In genomic region chr12:122889658-122890561, GRCh38 we compare ENCODE assay signal across 8 cellular contexts. TPM values are rescaled to one million over a fixed set of nuclear protein-coding genes. Genes with fewer than 3 reads are reported as not detected.
A peak's percentile ranks its signal among the peaks of the same experiment; 100 is the strongest.
DNase-seq lines count a peak whose midpoint lies in the region; ATAC-seq, FAIRE-seq and TF ChIP-seq lines count a peak whose summit lies in the region.

No MANE protein-coding gene starts in this region.

- H3K27ac Mint-ChIP-seq in activated naive CD4-positive, alpha-beta T cell treated with anti-CD3 and anti-CD28 coated beads, Interleukin-2, amount 10 ng/mL, durations not matched to agents 7 days and 5 days, result peak overlapping the region; percentile 81
- H3K27ac Mint-ChIP-seq in activated B cell treated with CpG ODN at 0.5 μM for 24 hours, result peak overlapping the region; percentile 96

- 77% methylated on average over 13 to 19 of the region's 19 CpGs for WGBS in transverse colon (ENCODE audit: low coverage in 1 of 2), 2 donors

- H3K27ac ChIP-seq in keratinocyte (ENCODE audit: control insufficient read depth, insufficient read depth, low read length) (peak overlapping the region; percentile 99), transverse colon (peak overlapping the region; percentile 93 to 98 (median 95))

- H3K36me3 ChIP-seq in keratinocyte (ENCODE audit: control insufficient read depth in 2 of 2, extremely low read depth in 1 of 2, insufficient read depth in 2 of 2, low read length in 2 of 2) (peaks cover 0 to 13% of the 10 kb centered on the region in 2 experiments), transverse colon (no peaks in the 10 kb centered on the region)

- H3K4me1 Mint-ChIP-seq in activated naive CD4-positive, alpha-beta T cell treated with anti-CD3 and anti-CD28 coated beads, Interleukin-2, amount 10 ng/mL, durations not matched to agents 7 days and 5 days, result peaks cover 80% of the 10 kb centered on the region
- H3K4me1 Mint-ChIP-seq in activated B cell treated with CpG ODN at 0.5 μM for 24 hours, result peaks cover 93% of the 10 kb centered on the region

- TF ChIP-seq EP300 in transverse colon (IDR thresholded peaks at IDR 0.05; ENCODE audit: low read depth), result no peak

- peaks cover 6% of the 10 kb centered on the region for H3K27me3 Mint-ChIP-seq in activated naive CD4-positive, alpha-beta T cell treated with anti-CD3 and anti-CD28 coated beads, Interleukin-2, amount 10 ng/mL, durations not matched to agents 7 days and 5 days
- H3K27me3 Mint-ChIP-seq in activated B cell treated with CpG ODN at 0.5 μM for 24 hours, result no peaks in the 10 kb centered on the region

- intact Hi-C loops in activated B cell treated with CpG ODN at 0.5 μM for 24 hours (cut with micrococcal nuclease) (loop anchor here (1.0 to 10.0 kb wide), 3 partner anchors 9 to 485 kb away; partner anchors contain the start of genes MPHOSPH9 and MTRFR), transverse colon (cut with DNase I; ENCODE audit: low total_unique reads) (loop anchor here (5.0 kb wide), 1 partner anchor 283 kb away; no protein-coding TSS in a partner anchor)

- DNase-seq in activated naive CD4-positive, alpha-beta T cell treated with anti-CD3 and anti-CD28 coated beads, Interleukin-2, amount 10 ng/mL, durations not matched to agents 7 days and 5 days, result no peak
- DNase-seq in activated naive CD4-positive, alpha-beta T cell treated with anti-CD3 and anti-CD28 coated beads, Interleukin-2, amount 50 U/mL, for 16 hours, result no peak
- DNase-seq in activated B cell treated with CpG ODN at 0.5 μM for 24 hours, result no peak
- DNase-seq in keratinocyte (ENCODE audit: low read depth, low spot score), result no peak
- no peak for DNase-seq in transverse colon
- no peak for DNase-seq in SIG-M5 treated with dmso at 0.1 percent for 504 hours (lab: John Stamatoyannopoulos, UW; ENCODE audit: unreplicated experiment)

- H2AFZ ChIP-seq in keratinocyte (ENCODE audit: control insufficient read depth, low read length), result no peak overlapping the region

- H3K27me3 ChIP-seq in keratinocyte (ENCODE audit: control insufficient read depth, extremely low read depth, insufficient read depth, low read length), result no peaks in the 10 kb centered on the region
- H3K27me3 ChIP-seq in transverse colon, result no peaks in the 10 kb centered on the region

- H3K4me3 ChIP-seq in keratinocyte (ENCODE audit: control insufficient read depth in 2 of 3, extremely low read depth in 1 of 3, insufficient read depth in 2 of 3, low read depth in 1 of 3, low read length in 3 of 3) (no peak overlapping the region), transverse colon (no peak overlapping the region)

- H3K36me3 Mint-ChIP-seq in activated naive CD4-positive, alpha-beta T cell treated with anti-CD3 and anti-CD28 coated beads, Interleukin-2, amount 10 ng/mL, durations not matched to agents 7 days and 5 days, result peaks cover 13% of the 10 kb centered on the region
- H3K36me3 Mint-ChIP-seq in activated B cell treated with CpG ODN at 0.5 μM for 24 hours (ENCODE audit: low read depth), result peaks cover 17% of the 10 kb centered on the region

- peak overlapping the region; percentile 25 for H3K4me3 Mint-ChIP-seq in activated naive CD4-positive, alpha-beta T cell treated with anti-CD3 and anti-CD28 coated beads, Interleukin-2, amount 10 ng/mL, durations not matched to agents 7 days and 5 days
- H3K4me3 Mint-ChIP-seq in activated B cell treated with CpG ODN at 0.5 μM for 24 hours, result peak overlapping the region; percentile 74

- in situ Hi-C loops in transverse colon (cut with MboI; ENCODE audit: low pct_ligation_motif_present in 1 of 4, low pct_unique_long_range_greater_than_20kb in 1 of 4, low sequenced_read_pairs in 3 of 4), result no loop called here

- no peaks in the 10 kb centered on the region for H3K9me3 ChIP-seq in keratinocyte (ENCODE audit: control insufficient read depth, low read depth, low read length)
- H3K9me3 ChIP-seq in transverse colon, result no peaks in the 10 kb centered on the region

- no peaks in the 10 kb centered on the region for H4K20me1 ChIP-seq in keratinocyte (ENCODE audit: control insufficient read depth, extremely low read depth, insufficient read depth, low read length)

- TF ChIP-seq CTCF in activated B cell treated with CpG ODN at 0.5 μM for 24 hours (IDR thresholded peaks at IDR 0.05), result no peak
- TF ChIP-seq CTCF in keratinocyte (optimal IDR thresholded peaks at IDR 0.05 in 1 of 3, IDR thresholded peaks at IDR 0.05 in 1 of 3, conservative IDR thresholded peaks at IDR 0.05 in 1 of 3; ENCODE audit: extremely low read depth in 1 of 3, insufficient read depth in 2 of 3, low read length in 3 of 3), result no peak
- no peak for TF ChIP-seq CTCF in transverse colon (IDR thresholded peaks at IDR 0.05)

- peak overlapping the region; percentile 5 for H3K9ac ChIP-seq in keratinocyte (ENCODE audit: control insufficient read depth, extremely low read depth, insufficient read depth, low read length)

- peak overlapping the region; percentile 98 for H3K4me2 ChIP-seq in keratinocyte (ENCODE audit: control insufficient read depth, extremely low read depth, insufficient read depth, low read depth, low read length)

- ATAC-seq in activated B cell treated with CpG ODN at 0.5 μM for 24 hours (ENCODE audit: low read depth) (no peak), HG02870 (IDR thresholded peaks at IDR 0.05; ENCODE audit: unreplicated experiment) (no peak), GM18867 (IDR thresholded peaks at IDR 0.05; ENCODE audit: unreplicated experiment) (no peak)

- dilution Hi-C loops in keratinocyte (cut with MboI; ENCODE audit: extremely low pct_ligation_motif_present, low sequenced_read_pairs), result no loop called here

- peaks cover 88% of the 10 kb centered on the region for H3K4me1 ChIP-seq in keratinocyte (ENCODE audit: control insufficient read depth, extremely low read depth, insufficient read depth, low read length)
- peaks cover 50 to 97% (median 87%) of the 10 kb centered on the region in 4 donors for H3K4me1 ChIP-seq in transverse colon

- no peaks in the 10 kb centered on the region for H3K9me3 Mint-ChIP-seq in activated naive CD4-positive, alpha-beta T cell treated with anti-CD3 and anti-CD28 coated beads, Interleukin-2, amount 10 ng/mL, durations not matched to agents 7 days and 5 days
- no peaks in the 10 kb centered on the region for H3K9me3 Mint-ChIP-seq in activated B cell treated with CpG ODN at 0.5 μM for 24 hours

- H3K79me2 ChIP-seq in keratinocyte (ENCODE audit: control insufficient read depth, insufficient read depth, low read length), result peaks cover 82% of the 10 kb centered on the region

- CTCF ChIA-PET in activated naive CD4-positive, alpha-beta T cell treated with anti-CD3 and anti-CD28 coated beads, Interleukin-2, amount 10 ng/mL, durations not matched to agents 7 days and 5 days (lab: Charles Lee), result interaction anchor here (3.2 kb wide), 1 partner anchor 8 kb away, joined by 17 read pairs; no protein-coding TSS in a partner anchor
- CTCF ChIA-PET in activated B cell treated with CpG ODN at 0.5 μM for 24 hours (lab: Charles Lee), result interaction anchor here (1.4 to 6.1 kb wide), 3 partner anchors 8 to 63 kb away, joined by 4 to 25 read pairs (median 17); no protein-coding TSS in a partner anchor

- FAIRE-seq in keratinocyte (lab: Jason Lieb, UNC), result no peak

- H3K9me1 ChIP-seq in keratinocyte (ENCODE audit: control insufficient read depth, extremely low read depth, insufficient read depth, low read length), result no peaks in the 10 kb centered on the region

- no peak for TF ChIP-seq POLR2A in transverse colon (IDR thresholded peaks at IDR 0.05)

- POLR2A ChIA-PET in activated B cell treated with CpG ODN at 0.5 μM for 24 hours (lab: Charles Lee), result interaction anchor here (0.6 to 6.5 kb wide), 14 partner anchors 9 to 1463 kb away, joined by 3 to 99 read pairs (median 6); partner anchors contain the start of gene VPS37B

RNA-seq across cellular contexts. Expression of gene VPS37B, which starts 6.0 kb away (rescaled TPM):
- total RNA-seq in activated B cell treated with CpG ODN at 0.5 μM for 24 hours, result 51.4 and 54.1 TPM in 2 replicates
- polyA plus RNA-seq in keratinocyte, result 29.3 to 85.5 TPM (median 34.1 TPM) in 3 replicates
- polyA plus RNA-seq in keratinocyte (2011; ENCODE audit: low read depth), result 22.7 TPM
- 47.2 and 61.5 TPM in 2 replicates for polyA plus RNA-seq in keratinocyte (2011; cell fraction: cytosol; rRNA removed)
- 73.8 and 86.1 TPM in 2 replicates for polyA plus RNA-seq in keratinocyte (2011; cell fraction: nucleus; rRNA removed)
- polyA plus RNA-seq in keratinocyte (2012; ENCODE audit: low replicate concordance), result 37.9 and 59.4 TPM in 2 replicates
- 24.4 to 39.4 TPM (median 29.8 TPM) in 3 replicates for polyA minus RNA-seq in keratinocyte
- 77.5 TPM for polyA minus RNA-seq in keratinocyte (2011; cell fraction: cytosol; rRNA and poly(A)+ RNA removed)
- 33.3 and 50.4 TPM in 2 replicates for polyA minus RNA-seq in keratinocyte (2011; cell fraction: nucleus; rRNA and poly(A)+ RNA removed)
- total RNA-seq in transverse colon, result 100 to 1,000 TPM in 2 of 4 donors, 10 to 100 TPM in 2; 46.6 to 126 (median 104) TPM

RNA-seq across cellular contexts. Expression of gene HIP1R, which starts 54.7 kb away (rescaled TPM):
- total RNA-seq in activated B cell treated with CpG ODN at 0.5 μM for 24 hours, result 132 and 154 TPM in 2 replicates
- 19.4 to 31.8 TPM (median 23.0 TPM) in 3 replicates for polyA plus RNA-seq in keratinocyte
- polyA plus RNA-seq in keratinocyte (2011; ENCODE audit: low read depth), result 39.4 TPM
- 10.1 and 13.0 TPM in 2 replicates for polyA plus RNA-seq in keratinocyte (2011; cell fraction: cytosol; rRNA removed)
- 69.4 and 79.4 TPM in 2 replicates for polyA plus RNA-seq in keratinocyte (2011; cell fraction: nucleus; rRNA removed)
- 21.9 and 45.2 TPM in 2 replicates for polyA plus RNA-seq in keratinocyte (2012; ENCODE audit: low replicate concordance)
- 42.9 to 79.9 TPM (median 43.5 TPM) in 3 replicates for polyA minus RNA-seq in keratinocyte
- polyA minus RNA-seq in keratinocyte (2011; cell fraction: cytosol; rRNA and poly(A)+ RNA removed), result 16.3 TPM
- 36.1 and 37.4 TPM in 2 replicates for polyA minus RNA-seq in keratinocyte (2011; cell fraction: nucleus; rRNA and poly(A)+ RNA removed)
- total RNA-seq in transverse colon, result 100 to 1,000 TPM in 2 of 4 donors, 10 to 100 TPM in 2; 72.4 to 459 (median 146) TPM
